In the genomic region with DNA sequence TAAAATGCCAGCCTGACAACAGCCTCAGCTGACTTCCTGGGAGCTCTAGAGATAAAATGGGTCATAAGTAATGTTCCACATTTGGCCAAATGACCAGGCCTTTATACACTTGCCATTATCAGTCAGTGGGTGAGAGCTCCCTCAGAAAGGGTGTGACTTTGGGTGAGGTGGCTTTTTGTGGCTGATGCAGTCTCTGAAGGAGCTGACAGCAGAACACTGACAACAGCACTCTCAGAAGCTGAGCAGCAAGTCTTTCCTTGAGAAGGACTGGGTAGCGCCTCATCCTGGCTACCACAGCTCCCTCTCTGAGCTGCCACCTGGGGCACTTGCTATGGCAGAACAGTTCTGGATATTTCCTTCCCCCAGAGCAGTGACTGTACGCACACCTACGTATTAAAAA, we compare ENCODE assay signal across 12 cellular contexts.
"Had no signal": no experiment of that assay in that cellular context is flagged by ENCODE, and none has a peak within 500 bp of the region (broad histone marks: within the 10 kb centered on the region; RNA-seq: fewer than 3 reads in every experiment).

No MANE protein-coding gene starts in this region.

- H3K27ac ChIP-seq: colonic mucosa, esophagus muscularis mucosa, left ventricle myocardium inferior, SJCRH30, suprapubic skin had no signal

- H3K36me3 Mint-ChIP-seq: brain had no signal

- H3K27me3 Mint-ChIP-seq: activated naive CD8-positive, alpha-beta T cell had no signal

- H3K9me3 ChIP-seq: colonic mucosa, esophagus muscularis mucosa, suprapubic skin had no signal

- H3K27me3 ChIP-seq: colonic mucosa, esophagus muscularis mucosa, SJCRH30 had no signal

- H3K4me1 Mint-ChIP-seq: brain had no signal

- DNase-seq: colonic mucosa; kidney; left ventricle myocardium inferior; posterior cingulate gyrus; retina; SJCRH30; stimulated activated naive CD4-positive, alpha-beta T cell treated with Interleukin-2 at 50 U/mL for 16 hours had no signal

- H3K27ac Mint-ChIP-seq: activated naive CD8-positive, alpha-beta T cell; brain had no signal

- H3K4me3 Mint-ChIP-seq: brain; natural killer cell treated with Interleukin-12 subunit alpha and Interleukin-12 subunit beta and Interleukin-15 and Interleukin-18, amount 100 ng/mL, for 72 hours had no signal

- H3K36me3 ChIP-seq: colonic mucosa, esophagus muscularis mucosa, left ventricle myocardium inferior, SJCRH30, suprapubic skin had no signal

- H3K4me1 ChIP-seq: colonic mucosa, esophagus muscularis mucosa, left ventricle myocardium inferior, SJCRH30, suprapubic skin had no signal

- H3K4me3 ChIP-seq: colonic mucosa, esophagus muscularis mucosa, left ventricle myocardium inferior, SJCRH30, suprapubic skin had no signal
